9 cellular contexts compared by ENCODE assay signal in genomic region chr15:99731336-99732267, GRCh38. TPM values are rescaled to one million over a fixed set of nuclear protein-coding genes. Genes with fewer than 3 reads are reported as not detected.
A peak's percentile ranks its signal among the peaks of the same experiment; 100 is the strongest.
DNase-seq lines count a peak whose midpoint lies in the region; ATAC-seq and TF ChIP-seq lines count a peak whose summit lies in the region.
"Had no signal": no experiment of that assay in that cellular context is flagged by ENCODE, and none has a peak within 500 bp of the region (broad histone marks: within the 10 kb centered on the region; RNA-seq: fewer than 3 reads in every experiment).

No MANE protein-coding gene starts in this region.

- no peaks in the 10 kb centered on the region for H3K27me3 Mint-ChIP-seq in activated naive CD4-positive, alpha-beta T cell treated with anti-CD3 and anti-CD28 coated beads, Interleukin-2, amount 50 U/mL, for 24 hours
- H3K27me3 Mint-ChIP-seq in chondrocyte (ENCODE audit: low read depth), result no peaks in the 10 kb centered on the region
- H3K27me3 Mint-ChIP-seq in memory B cell, result no peaks in the 10 kb centered on the region
- no peaks in the 10 kb centered on the region for H3K27me3 Mint-ChIP-seq in type B pancreatic cell

- no peaks in the 10 kb centered on the region for H3K9me3 Mint-ChIP-seq in activated naive CD4-positive, alpha-beta T cell treated with anti-CD3 and anti-CD28 coated beads, Interleukin-2, amount 50 U/mL, for 24 hours
- H3K9me3 Mint-ChIP-seq in chondrocyte (ENCODE audit: low read depth), result no peaks in the 10 kb centered on the region
- no peaks in the 10 kb centered on the region for H3K9me3 Mint-ChIP-seq in memory B cell
- no peaks in the 10 kb centered on the region for H3K9me3 Mint-ChIP-seq in type B pancreatic cell

- H3K36me3 Mint-ChIP-seq in activated naive CD4-positive, alpha-beta T cell treated with anti-CD3 and anti-CD28 coated beads, Interleukin-2, amount 50 U/mL, for 24 hours, result no peaks in the 10 kb centered on the region
- H3K36me3 Mint-ChIP-seq in chondrocyte (ENCODE audit: low read depth) (peaks cover 5% of the 10 kb centered on the region), memory B cell (no peaks in the 10 kb centered on the region), type B pancreatic cell (peaks cover 6% of the 10 kb centered on the region)

- peak overlapping the region; percentile 85 for H3K4me3 Mint-ChIP-seq in activated naive CD4-positive, alpha-beta T cell treated with anti-CD3 and anti-CD28 coated beads, Interleukin-2, amount 50 U/mL, for 24 hours
- peak overlapping the region; percentile 81 for H3K4me3 Mint-ChIP-seq in chondrocyte (ENCODE audit: unreplicated experiment)
- peak overlapping the region; percentile 78 for H3K4me3 Mint-ChIP-seq in memory B cell
- peak overlapping the region; percentile 94 for H3K4me3 Mint-ChIP-seq in type B pancreatic cell

- TF ChIP-seq CTCF in chondrocyte (IDR thresholded peaks at IDR 0.05), result no peak
- TF ChIP-seq CTCF in type B pancreatic cell (conservative IDR thresholded peaks at IDR 0.05), result no peak

- ATAC-seq in memory B cell (ENCODE audit: low read depth) (no peak), HG02798 (IDR thresholded peaks at IDR 0.05; ENCODE audit: poor library complexity, unreplicated experiment) (no peak)

- no peak overlapping the region for H3K27ac Mint-ChIP-seq in activated naive CD4-positive, alpha-beta T cell treated with anti-CD3 and anti-CD28 coated beads, Interleukin-2, amount 50 U/mL, for 24 hours
- peak overlapping the region; percentile 74 for H3K27ac Mint-ChIP-seq in chondrocyte (ENCODE audit: unreplicated experiment)
- H3K27ac Mint-ChIP-seq in memory B cell, result no peak overlapping the region
- peak overlapping the region; percentile 86 for H3K27ac Mint-ChIP-seq in type B pancreatic cell

- no peak for DNase-seq in activated naive CD4-positive, alpha-beta T cell (lab: John Stamatoyannopoulos, UW)
- DNase-seq in chondrocyte (ENCODE audit: low spot score) (no peak), memory B cell (ENCODE audit: low spot score in 2 of 2) (no peak), type B pancreatic cell (ENCODE audit: extremely low spot score, unreplicated experiment) (no peak), NCI-H226 (no peak)
- DNase-seq in effector CD8-positive, alpha-beta T cell (lab: John Stamatoyannopoulos, UW), result no peak
- DNase-seq: NCI-H1436 treated with DMSO at 0.1 percent for 48 hours had no signal

- peaks cover 30% of the 10 kb centered on the region for H3K4me1 Mint-ChIP-seq in activated naive CD4-positive, alpha-beta T cell treated with anti-CD3 and anti-CD28 coated beads, Interleukin-2, amount 50 U/mL, for 24 hours
- H3K4me1 Mint-ChIP-seq in chondrocyte (ENCODE audit: low read depth) (peaks cover 31% of the 10 kb centered on the region), memory B cell (peaks cover 9% of the 10 kb centered on the region), type B pancreatic cell (ENCODE audit: unreplicated experiment) (peaks cover 25% of the 10 kb centered on the region)

RNA-seq across cellular contexts. Expression of gene LYSMD4, which starts 1.6 kb away (rescaled TPM):
- total RNA-seq in chondrocyte, result 13.1 to 17.1 TPM (median 13.2 TPM) in 3 replicates
- total RNA-seq in type B pancreatic cell (ENCODE audit: low replicate concordance), result 11.8 and 16.9 TPM in 2 replicates

Comparison
In these comparisons a context has a peak if more than half of its experiments do, and no peak if none do; other contexts are left out.
1. H3K27ac Mint-ChIP-seq: peak in chondrocyte (single experiment) and type B pancreatic cell (single experiment); none in activated naive CD4-positive, alpha-beta T cell treated with anti-CD3 and anti-CD28 coated beads, Interleukin-2, amount 50 U/mL, for 24 hours (single experiment) and memory B cell (single experiment).
2. Peak in every context shown above with its lines, with median percentiles within 50 percentile points of each other: H3K4me3 Mint-ChIP-seq.